Comparison of ENCODE assay signal across 1 cellular context in genomic region chr6:16769986-16770376, GRCh38.
TF ChIP-seq lines count a peak whose summit lies in the region.

No MANE protein-coding gene starts in this region.

TF ChIP-seq in SK-N-SH, 30 proteins besides CTCF, POLR2A, EP300 and RAD21 (continued from another document):
- TF ChIP-seq PBX3 (IDR thresholded peaks at IDR 0.05) (no peak; the same call in 1 of the 2 replicates), CHD2 (IDR thresholded peaks at IDR 0.05; ENCODE audit: low read length, partially characterized antibody) (no peak), TCF12 (IDR thresholded peaks at IDR 0.05) (no peak; the same call in 1 of the 2 replicates), NFIC (IDR thresholded peaks at IDR 0.05; ENCODE audit: borderline replicate concordance) (0 out of 2 replicates have a peak, but pooled peaks have one; percentile 7), MEF2A (IDR thresholded peaks at IDR 0.05; ENCODE audit: borderline replicate concordance, low read depth) (peak; percentile 20; the same call in 1 of the 2 replicates), USF2 (IDR thresholded peaks at IDR 0.05; ENCODE audit: borderline replicate concordance, low read depth, low read length) (no peak), ELF1 (IDR thresholded peaks at IDR 0.05) (no peak), USF1 (IDR thresholded peaks at IDR 0.05; ENCODE audit: borderline replicate concordance, low read depth) (no peak), TEAD4 (IDR thresholded peaks at IDR 0.05; ENCODE audit: borderline replicate concordance, insufficient read depth) (no peak), RFX5 (IDR thresholded peaks at IDR 0.05; ENCODE audit: low read length) (no peak), IRF3 (IDR thresholded peaks at IDR 0.05; ENCODE audit: low read depth, low read length) (no peak), RXRA (IDR thresholded peaks at IDR 0.05; ENCODE audit: borderline replicate concordance, low read depth) (no peak)
TF ChIP-seq in SK-N-SH: peak in this region for 5.
